30 cellular contexts compared by ENCODE assay signal in genomic region chr4:126772662-126773061, GRCh38.
"Had no signal": no experiment of that assay in that cellular context is flagged by ENCODE, and none has a peak within 500 bp of the region (broad histone marks: within the 10 kb centered on the region; RNA-seq: fewer than 3 reads in every experiment).

No MANE protein-coding gene starts in this region.

- H3K4me2 ChIP-seq: smooth muscle cell had no signal

- H3K4me1 Mint-ChIP-seq: activated B cell treated with CpG ODN at 0.5 μM for 24 hours; activated CD4-positive, alpha-beta T cell treated with anti-CD3 and anti-CD28 coated beads for 36 hours; activated naive CD8-positive, alpha-beta T cell treated with anti-CD3 and anti-CD28 coated beads for 36 hours; immature natural killer cell; nephron had no signal

- H3K4me1 ChIP-seq: adrenal gland, lower lobe of right lung, suprapubic skin, tibial nerve had no signal

- FAIRE-seq: kidney had no signal

- H3K27ac ChIP-seq: adrenal gland, brain microvascular endothelial cell, lower lobe of right lung, sigmoid colon, suprapubic skin, tibial nerve had no signal

- ATAC-seq: activated CD4-positive, alpha-beta T cell treated with anti-CD3 and anti-CD28 coated beads for 36 hours; effector memory CD8-positive, alpha-beta T cell; gastroesophageal sphincter; left colon; lower lobe of right lung had no signal

- H3K36me3 Mint-ChIP-seq: activated naive CD8-positive, alpha-beta T cell treated with anti-CD3 and anti-CD28 coated beads for 36 hours; immature natural killer cell had no signal

- H3K27ac Mint-ChIP-seq: activated B cell treated with CpG ODN at 0.5 μM for 24 hours; activated CD4-positive, alpha-beta T cell treated with anti-CD3 and anti-CD28 coated beads for 36 hours; activated naive CD4-positive, alpha-beta T cell treated with anti-CD3 and anti-CD28 coated beads for 36 hours; activated naive CD8-positive, alpha-beta T cell treated with anti-CD3 and anti-CD28 coated beads for 36 hours; activated T-helper 1 cell treated with anti-CD3 and anti-CD28 coated beads, Interleukin-12 subunit alpha, Interleukin-12 subunit beta, Interleukin-2, Interleukin-4 antibody, amounts not matched to agents 30 ng/mL and 10 ng/mL and 1 ng/mL, durations not matched to agents 14 hours and 24 hours and 36 hours; effector memory CD8-positive, alpha-beta T cell; immature natural killer cell; nephron had no signal

- H3K27me3 ChIP-seq: adrenal gland, brain microvascular endothelial cell, gastroesophageal sphincter, sigmoid colon, suprapubic skin, tibial nerve had no signal

- H3K27me3 Mint-ChIP-seq: activated B cell treated with CpG ODN at 0.5 μM for 24 hours; activated CD4-positive, alpha-beta T cell treated with anti-CD3 and anti-CD28 coated beads for 36 hours; activated naive CD8-positive, alpha-beta T cell treated with anti-CD3 and anti-CD28 coated beads for 36 hours; effector memory CD8-positive, alpha-beta T cell had no signal

- H3K4me3 Mint-ChIP-seq: activated B cell treated with CpG ODN at 0.5 μM for 24 hours; activated CD4-positive, alpha-beta T cell treated with anti-CD3 and anti-CD28 coated beads for 36 hours; activated naive CD4-positive, alpha-beta T cell treated with anti-CD3 and anti-CD28 coated beads for 36 hours; activated naive CD8-positive, alpha-beta T cell treated with anti-CD3 and anti-CD28 coated beads for 36 hours; activated T-helper 1 cell treated with anti-CD3 and anti-CD28 coated beads, Interleukin-12 subunit alpha, Interleukin-12 subunit beta, Interleukin-2, Interleukin-4 antibody, amounts not matched to agents 30 ng/mL and 10 ng/mL and 1 ng/mL, durations not matched to agents 14 hours and 24 hours and 36 hours; effector memory CD8-positive, alpha-beta T cell; immature natural killer cell; nephron had no signal

- H3K4me3 ChIP-seq: adrenal gland, gastroesophageal sphincter, lower lobe of right lung, sigmoid colon, smooth muscle cell, suprapubic skin, tibial nerve had no signal

- H3K9me3 ChIP-seq: adrenal gland, gastroesophageal sphincter, lower lobe of right lung, sigmoid colon, suprapubic skin had no signal

- H3K9me3 Mint-ChIP-seq: activated naive CD8-positive, alpha-beta T cell treated with anti-CD3 and anti-CD28 coated beads for 36 hours; effector memory CD8-positive, alpha-beta T cell had no signal

- H3K36me3 ChIP-seq: adrenal gland, brain microvascular endothelial cell, gastroesophageal sphincter, lower lobe of right lung, sigmoid colon, suprapubic skin, tibial nerve had no signal

- DNase-seq: activated B cell treated with CpG ODN at 0.5 μM for 24 hours; activated CD4-positive, alpha-beta T cell treated with anti-CD3 and anti-CD28 coated beads for 36 hours; activated effector memory CD4-positive, alpha-beta T cell treated with anti-CD3 and anti-CD28 coated beads, Interleukin-2, amount 50 U/mL, for 16 hours; activated naive CD4-positive, alpha-beta T cell treated with anti-CD3 and anti-CD28 coated beads for 36 hours; activated naive CD8-positive, alpha-beta T cell treated with anti-CD3 and anti-CD28 coated beads for 36 hours; activated T-cell treated with anti-CD3 and anti-CD28 coated beads for 4 hours; adrenal gland; aorta; brain microvascular endothelial cell; caudate nucleus; cortex of kidney; effector memory CD8-positive, alpha-beta T cell; erythroblast; head of caudate nucleus; hypothalamus; immature natural killer cell; kidney; left colon; lower lobe of right lung; mesendoderm; sigmoid colon; stimulated activated CD4-positive, alpha-beta T cell treated with anti-CD3 and anti-CD28 coated beads, Interleukin-1b, Interleukin-23, amount 100 ng/mL, for 48 hours; stimulated activated naive CD4-positive, alpha-beta T cell; T-helper 2 cell had no signal
